In genomic region chr9:72442212-72442607, GRCh38 we compare ENCODE assay signal across 10 cellular contexts.
DNase-seq lines count a peak whose midpoint lies in the region; ATAC-seq and TF ChIP-seq lines count a peak whose summit lies in the region.
"Had no signal": no experiment of that assay in that cellular context is flagged by ENCODE, and none has a peak within 500 bp of the region (broad histone marks: within the 10 kb centered on the region; RNA-seq: fewer than 3 reads in every experiment).

No MANE protein-coding gene starts in this region.

- ATAC-seq in GM18520 (IDR thresholded peaks at IDR 0.05; ENCODE audit: unreplicated experiment) (no peak), HG02588 (IDR thresholded peaks at IDR 0.05; ENCODE audit: unreplicated experiment) (no peak)

- intact Hi-C loops in CD4-positive, alpha-beta memory T cell (cut with micrococcal nuclease), result loop anchor here (2.0 to 5.0 kb wide), 3 partner anchors 35 to 150 kb away; no protein-coding TSS in a partner anchor

- no peak for DNase-seq in CD4-positive, alpha-beta memory T cell
- DNase-seq in LoVo (ENCODE audit: low spot score) (peak; percentile 83), dedifferentiated amniotic fluid mesenchymal stem cell (ENCODE audit: extremely low spot score) (peak; percentile 49), mesothelial cell of epicardium (ENCODE audit: low spot score in 2 of 2, unreplicated experiment in 2 of 2) (no peak), NCI-H2227 (lab: John Stamatoyannopoulos, UW; ENCODE audit: unreplicated experiment) (no peak)
- DNase-seq in stimulated activated CD4-positive, alpha-beta T cell treated with anti-CD3 and anti-CD28 coated beads, Interleukin-2, amount 100 ng/mL, for 24 hours, result no peak
- DNase-seq: GDM1, NCI-H69 had no signal

- H3K27ac ChIP-seq in CD4-positive, alpha-beta memory T cell (ENCODE audit: low read depth, low read length), result no peak overlapping the region

- no peak overlapping the region for H3K4me3 ChIP-seq in CD4-positive, alpha-beta memory T cell (ENCODE audit: low read length in 2 of 2)

- no peaks in the 10 kb centered on the region for H3K9me3 ChIP-seq in CD4-positive, alpha-beta memory T cell (ENCODE audit: control insufficient read depth in 1 of 2, low read length in 2 of 2)

- peaks cover 22 to 41% (median 31%) of the 10 kb centered on the region in 4 donors for H3K4me1 Mint-ChIP-seq in CD4-positive, alpha-beta memory T cell
- peaks cover 22% of the 10 kb centered on the region for H3K4me1 Mint-ChIP-seq in mesothelial cell of epicardium

- H3K27ac Mint-ChIP-seq in CD4-positive, alpha-beta memory T cell, result peak overlapping the region in 4 of 7 donors; percentile 10 to 75 (median 66)
- H3K27ac Mint-ChIP-seq in mesothelial cell of epicardium, result peak overlapping the region; percentile 82

- CTCF ChIA-PET in CD4-positive, alpha-beta memory T cell (lab: Charles Lee; ENCODE audit: partially characterized antibody), result interaction anchor here (1.2 kb wide), 1 partner anchor 151 kb away, joined by 3 read pairs; no protein-coding TSS in a partner anchor

- no peaks in the 10 kb centered on the region for H3K36me3 ChIP-seq in CD4-positive, alpha-beta memory T cell (ENCODE audit: insufficient read depth, low read length)

- peaks cover 36% of the 10 kb centered on the region for H3K4me1 ChIP-seq in CD4-positive, alpha-beta memory T cell (ENCODE audit: insufficient read depth, low read length)

- no peaks in the 10 kb centered on the region for H3K36me3 Mint-ChIP-seq in CD4-positive, alpha-beta memory T cell
- H3K36me3 Mint-ChIP-seq in mesothelial cell of epicardium, result no peaks in the 10 kb centered on the region

- POLR2A ChIA-PET in CD4-positive, alpha-beta memory T cell (lab: Charles Lee; ENCODE audit: partially characterized antibody), result interaction anchor here (2.6 kb wide), 1 partner anchor 85 kb away, joined by 21 read pairs; no protein-coding TSS in a partner anchor

- H3K27me3 Mint-ChIP-seq in CD4-positive, alpha-beta memory T cell, result no peaks in the 10 kb centered on the region
- H3K27me3 Mint-ChIP-seq in mesothelial cell of epicardium (ENCODE audit: low read depth), result no peaks in the 10 kb centered on the region

- no peaks in the 10 kb centered on the region for H3K9me3 Mint-ChIP-seq in CD4-positive, alpha-beta memory T cell
- no peaks in the 10 kb centered on the region for H3K9me3 Mint-ChIP-seq in mesothelial cell of epicardium

- H3K4me3 Mint-ChIP-seq in CD4-positive, alpha-beta memory T cell, result peak overlapping the region in 1 of 8 donors; percentile 59
- H3K4me3 Mint-ChIP-seq in mesothelial cell of epicardium, result no peak overlapping the region

- H3K27me3 ChIP-seq in CD4-positive, alpha-beta memory T cell (ENCODE audit: insufficient read depth, low read length), result no peaks in the 10 kb centered on the region

- no peak for TF ChIP-seq CTCF in mesothelial cell of epicardium (IDR thresholded peaks at IDR 0.05; ENCODE audit: unreplicated experiment)

Comparison
In these comparisons a context has a peak if more than half of its experiments do, and no peak if none do; other contexts are left out.
1. DNase-seq: peak in LoVo (single experiment) and dedifferentiated amniotic fluid mesenchymal stem cell (single experiment); none in CD4-positive, alpha-beta memory T cell (0 of 5), mesothelial cell of epicardium (0 of 2), NCI-H2227 (single experiment) and stimulated activated CD4-positive, alpha-beta T cell treated with anti-CD3 and anti-CD28 coated beads, Interleukin-2, amount 100 ng/mL, for 24 hours (0 of 2).